In genomic region chr5:22649076-22649475, GRCh38 we compare ENCODE assay signal across 18 cellular contexts.
DNase-seq lines count a peak whose midpoint lies in the region; FAIRE-seq and TF ChIP-seq lines count a peak whose summit lies in the region.
"Had no signal": no experiment of that assay in that cellular context is flagged by ENCODE, and none has a peak within 500 bp of the region (broad histone marks: within the 10 kb centered on the region; RNA-seq: fewer than 3 reads in every experiment).

No MANE protein-coding gene starts in this region.

- no peak overlapping the region for H3K4me3 ChIP-seq in breast epithelium
- H3K4me3 ChIP-seq: adrenal gland, esophagus muscularis mucosa, left lung, mucosa of descending colon had no signal

- peaks cover 0 to 3% of the 10 kb centered on the region in 2 donors for H3K4me1 ChIP-seq in breast epithelium
- H3K4me1 ChIP-seq: adrenal gland, left lung had no signal

- intact Hi-C loops in breast epithelium (cut with DNase I; ENCODE audit: low total_unique reads) = no loop called here

- H3K27me3 ChIP-seq in breast epithelium = no peaks in the 10 kb centered on the region
- H3K27me3 ChIP-seq: adrenal gland, esophagus muscularis mucosa, left lung had no signal

- H3K9me3 ChIP-seq in breast epithelium = no peaks in the 10 kb centered on the region
- H3K9me3 ChIP-seq: adrenal gland, esophagus muscularis mucosa, left lung, mucosa of descending colon had no signal

- FAIRE-seq in H54 (lab: Jason Lieb, UNC) (peak; percentile 94), GM12892 (lab: Jason Lieb, UNC) (no peak)

- H3K27ac ChIP-seq in breast epithelium = peak overlapping the region; percentile 23 to 38
- H3K27ac ChIP-seq: adrenal gland, esophagus muscularis mucosa, left lung had no signal

- DNase-seq in H54 (ENCODE audit: insufficient read length, low spot score) = no peak
- peak; percentile 25 for DNase-seq in NCI-H1417 treated with DMSO at 0.1 percent for 48 hours (lab: John Stamatoyannopoulos, UW)
- peak in 1 of 2 donors; percentile 44 for DNase-seq in breast epithelium (ENCODE audit: low spot score in 2 of 2)
- peak; percentile 51 for DNase-seq in mucosa of gallbladder (ENCODE audit: low spot score)
- no peak for DNase-seq in NCI-H524 treated with DMSO at 0.1 percent for 48 hours (lab: John Stamatoyannopoulos, UW)
- DNase-seq in stimulated activated CD8-positive, alpha-beta memory T cell treated with anti-CD3 and anti-CD28 coated beads, Interleukin-4, amount 100 ng/mL, for 48 hours = no peak
- DNase-seq in COLO668 (lab: John Stamatoyannopoulos, UW; ENCODE audit: unreplicated experiment) = no peak
- DNase-seq in GM12892 (ENCODE audit: insufficient read length) = no peak
- DNase-seq: activated gamma-delta T cell treated with Interleukin-2 at 50 U/mL for 16 hours; adrenal gland; CD8-positive, alpha-beta T cell; glutamatergic neuron; Kasumi-1; left lung; mucosa of descending colon; NCI-H146; NCI-H446 treated with DMSO at 0.1 percent for 48 hours had no signal

- TF ChIP-seq POLR2A in H54 (IDR thresholded peaks at IDR 0.05; ENCODE audit: low read depth, low read length) (no peak), breast epithelium (IDR thresholded peaks at IDR 0.05) (no peak), GM12892 (IDR thresholded peaks at IDR 0.05; ENCODE audit: low read depth, low read length) (no peak)

- no peaks in the 10 kb centered on the region for H3K36me3 ChIP-seq in breast epithelium
- H3K36me3 ChIP-seq: adrenal gland, esophagus muscularis mucosa, left lung had no signal

- TF ChIP-seq CTCF in breast epithelium (IDR thresholded peaks at IDR 0.05) = no peak

Comparison
In these comparisons a context has a peak if more than half of its experiments do, and no peak if none do; other contexts are left out.
1. DNase-seq: peak in NCI-H1417 treated with DMSO at 0.1 percent for 48 hours (single experiment) and mucosa of gallbladder (single experiment); none in H54 (single experiment), NCI-H524 treated with DMSO at 0.1 percent for 48 hours (single experiment), stimulated activated CD8-positive, alpha-beta memory T cell treated with anti-CD3 and anti-CD28 coated beads, Interleukin-4, amount 100 ng/mL, for 48 hours (single experiment), COLO668 (single experiment) and GM12892 (single experiment).